Comparison of ENCODE assay signal across 20 cellular contexts in the genomic region with DNA sequence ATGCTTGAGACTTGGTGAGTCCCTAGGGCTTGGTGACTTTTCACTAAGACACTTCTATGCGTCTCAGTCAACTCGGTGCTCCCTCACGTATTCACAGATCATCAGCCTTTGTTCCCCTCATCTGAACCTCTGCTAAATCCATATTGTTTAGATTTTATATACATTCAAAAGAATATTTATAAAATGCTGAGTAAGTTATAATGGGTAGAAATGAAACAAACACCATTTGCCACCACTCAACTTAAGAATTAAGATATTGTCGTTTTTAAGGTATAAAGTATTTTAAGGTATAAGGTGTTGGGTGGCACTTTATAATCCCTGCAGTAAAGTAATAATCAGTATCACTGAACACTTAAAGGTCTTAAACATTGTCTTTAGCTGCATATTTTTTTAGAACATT.
"Had no signal": no experiment of that assay in that cellular context is flagged by ENCODE, and none has a peak within 500 bp of the region (broad histone marks: within the 10 kb centered on the region; RNA-seq: fewer than 3 reads in every experiment).

No MANE protein-coding gene starts in this region.

- H3K4me3 ChIP-seq: SJCRH30 had no signal

- H3K27me3 Mint-ChIP-seq: IgD-negative memory B cell had no signal

- H3K4me1 ChIP-seq: SJCRH30 had no signal

- H3K4me3 Mint-ChIP-seq: IgD-negative memory B cell had no signal

- H3K27ac Mint-ChIP-seq: IgD-negative memory B cell had no signal

- H3K9me3 Mint-ChIP-seq: IgD-negative memory B cell had no signal

- H3K9me3 ChIP-seq: SJCRH30 had no signal

- H3K27ac ChIP-seq: RWPE1, SJCRH30 had no signal

- H3K27me3 ChIP-seq: SJCRH30 had no signal

- DNase-seq: KBM-7, MV-4-11, NCI-H1048, NCI-H1105 treated with DMSO at 0.1 percent for 48 hours, NCI-H1436, NCI-H187, NCI-H2029, NCI-H2081 treated with DMSO at 0.1 percent for 48 hours, NCI-H2171, NCI-H446, NCI-H510A, NCI-H524 treated with DMSO at 0.1 percent for 48 hours, NCI-H69, NCI-H774, SHP77 treated with DMSO at 0.1 percent for 48 hours, SJCRH30 had no signal

- ATAC-seq: Panc1, SK-N-SH treated with all-trans-retinoic acid at 6 μM for 48 hours had no signal
